Comparison of ENCODE assay signal across 10 cellular contexts in genomic region chr1:1894354-1895049, GRCh38. TPM values are rescaled to one million over a fixed set of nuclear protein-coding genes. Genes with fewer than 3 reads are reported as not detected.
DNase-seq lines count a peak whose midpoint lies in the region; ATAC-seq and TF ChIP-seq lines count a peak whose summit lies in the region.
"Had no signal": no experiment of that assay in that cellular context is flagged by ENCODE, and none has a peak within 500 bp of the region (broad histone marks: within the 10 kb centered on the region; RNA-seq: fewer than 3 reads in every experiment).

No MANE protein-coding gene starts in this region.

- POLR2A ChIA-PET in activated naive CD8-positive, alpha-beta T cell treated with anti-CD3 and anti-CD28 coated beads, Interleukin-2, amount 10 ng/mL, durations not matched to agents 7 days and 5 days (lab: Charles Lee) = interaction anchor here (1.1 kb wide), 1 partner anchor 14 kb away, joined by 6 read pairs; no protein-coding TSS in a partner anchor

- ATAC-seq in stimulated activated naive CD8-positive, alpha-beta T cell treated with anti-CD3 and anti-CD28 coated beads, Interleukin-15, Interleukin-2, amounts not matched to agents 100 U/mL and 50 U/mL, for 24 hours = no peak
- no peak for ATAC-seq in activated naive CD8-positive, alpha-beta T cell treated with anti-CD3 and anti-CD28 coated beads, Interleukin-2, amount 10 ng/mL, durations not matched to agents 7 days and 5 days (ENCODE audit: low read depth)
- ATAC-seq in mucosa of descending colon (peak; percentile 70), GM19324 (IDR thresholded peaks at IDR 0.05; ENCODE audit: low FRiP score, unreplicated experiment) (no peak)

- H3K27me3 Mint-ChIP-seq in stimulated activated naive CD8-positive, alpha-beta T cell treated with anti-CD3 and anti-CD28 coated beads, Interleukin-15, Interleukin-2, amounts not matched to agents 100 ng/mL and 50 ng/mL, for 24 hours = no peaks in the 10 kb centered on the region
- peaks cover 2% of the 10 kb centered on the region for H3K27me3 Mint-ChIP-seq in activated naive CD8-positive, alpha-beta T cell treated with anti-CD3 and anti-CD28 coated beads, Interleukin-2, amount 10 ng/mL, durations not matched to agents 7 days and 5 days

- intact Hi-C loops in mucosa of descending colon (cut with DNase I, micrococcal nuclease) = no loop called here

- no peaks in the 10 kb centered on the region for H3K36me3 Mint-ChIP-seq in stimulated activated naive CD8-positive, alpha-beta T cell treated with anti-CD3 and anti-CD28 coated beads, Interleukin-15, Interleukin-2, amounts not matched to agents 100 ng/mL and 50 ng/mL, for 24 hours (ENCODE audit: low read depth)
- peaks cover 3% of the 10 kb centered on the region for H3K36me3 Mint-ChIP-seq in activated naive CD8-positive, alpha-beta T cell treated with anti-CD3 and anti-CD28 coated beads, Interleukin-2, amount 10 ng/mL, durations not matched to agents 7 days and 5 days

- no peak overlapping the region for H3K4me3 Mint-ChIP-seq in stimulated activated naive CD8-positive, alpha-beta T cell treated with anti-CD3 and anti-CD28 coated beads, Interleukin-15, Interleukin-2, amounts not matched to agents 100 ng/mL and 50 ng/mL, for 24 hours
- peak overlapping the region; percentile 39 for H3K4me3 Mint-ChIP-seq in activated naive CD8-positive, alpha-beta T cell treated with anti-CD3 and anti-CD28 coated beads, Interleukin-2, amount 10 ng/mL, durations not matched to agents 7 days and 5 days

- H3K9me3 Mint-ChIP-seq in stimulated activated naive CD8-positive, alpha-beta T cell treated with anti-CD3 and anti-CD28 coated beads, Interleukin-15, Interleukin-2, amounts not matched to agents 100 ng/mL and 50 ng/mL, for 24 hours = no peaks in the 10 kb centered on the region
- no peaks in the 10 kb centered on the region for H3K9me3 Mint-ChIP-seq in activated naive CD8-positive, alpha-beta T cell treated with anti-CD3 and anti-CD28 coated beads, Interleukin-2, amount 10 ng/mL, durations not matched to agents 7 days and 5 days

- DNase-seq in stimulated activated naive CD8-positive, alpha-beta T cell treated with anti-CD3 and anti-CD28 coated beads, Interleukin-15, Interleukin-2, amounts not matched to agents 100 U/mL and 50 U/mL, for 24 hours = no peak
- no peak for DNase-seq in activated naive CD8-positive, alpha-beta T cell treated with anti-CD3 and anti-CD28 coated beads, Interleukin-2, amount 10 ng/mL, durations not matched to agents 7 days and 5 days
- DNase-seq in mucosa of descending colon (peak; percentile 86 to 87 (median 87)), DMS114 treated with DMSO at 0.1 percent for 48 hours (lab: John Stamatoyannopoulos, UW; ENCODE audit: unreplicated experiment) (no peak), NCI-H2107 (lab: John Stamatoyannopoulos, UW) (no peak), GM19238 (ENCODE audit: insufficient read length, low spot score) (no peak)
- DNase-seq: activated CD4-positive, alpha-beta T cell treated with anti-CD3 and anti-CD28 coated beads for 4 hours; KG1 had no signal

- no peaks in the 10 kb centered on the region for H3K9me3 ChIP-seq in mucosa of descending colon

- no peak for TF ChIP-seq CTCF in mucosa of descending colon (IDR thresholded peaks at IDR 0.05)

- no peak overlapping the region for H3K4me3 ChIP-seq in mucosa of descending colon

- H3K4me1 ChIP-seq in mucosa of descending colon (ENCODE audit: low read depth) = peaks cover 44% of the 10 kb centered on the region

- peaks cover 38% of the 10 kb centered on the region for H3K4me1 Mint-ChIP-seq in stimulated activated naive CD8-positive, alpha-beta T cell treated with anti-CD3 and anti-CD28 coated beads, Interleukin-15, Interleukin-2, amounts not matched to agents 100 ng/mL and 50 ng/mL, for 24 hours (ENCODE audit: low read depth)
- H3K4me1 Mint-ChIP-seq in activated naive CD8-positive, alpha-beta T cell treated with anti-CD3 and anti-CD28 coated beads, Interleukin-2, amount 10 ng/mL, durations not matched to agents 7 days and 5 days = peaks cover 24% of the 10 kb centered on the region

- peak overlapping the region; percentile 53 for H3K27ac Mint-ChIP-seq in stimulated activated naive CD8-positive, alpha-beta T cell treated with anti-CD3 and anti-CD28 coated beads, Interleukin-15, Interleukin-2, amounts not matched to agents 100 ng/mL and 50 ng/mL, for 24 hours
- peak overlapping the region; percentile 4 for H3K27ac Mint-ChIP-seq in activated naive CD8-positive, alpha-beta T cell treated with anti-CD3 and anti-CD28 coated beads, Interleukin-2, amount 10 ng/mL, durations not matched to agents 7 days and 5 days

- no peaks in the 10 kb centered on the region for H3K36me3 ChIP-seq in mucosa of descending colon (ENCODE audit: low read depth)

RNA-seq across cellular contexts. Expression of gene GNB1, which starts 3.6 kb away (rescaled TPM):
- total RNA-seq in activated naive CD8-positive, alpha-beta T cell treated with anti-CD3 and anti-CD28 coated beads, Interleukin-2, amount 10 ng/mL, durations not matched to agents 7 days and 5 days = 100 to 1,000 TPM; 353 to 372 TPM
- total RNA-seq in mucosa of descending colon = 100 to 1,000 TPM; 314 to 329 (median 318) TPM

RNA-seq across cellular contexts. Expression of gene CALML6, which starts 20.6 kb away (rescaled TPM):
- under 1 TPM in 1 of 2 experiments, not detected in 1; 0.82 TPM for total RNA-seq in activated naive CD8-positive, alpha-beta T cell treated with anti-CD3 and anti-CD28 coated beads, Interleukin-2, amount 10 ng/mL, durations not matched to agents 7 days and 5 days
- 1 to 10 TPM in 1 of 3 donors, under 1 TPM in 2; 0.32 to 1.2 (median 0.43) TPM for total RNA-seq in mucosa of descending colon

RNA-seq across cellular contexts. Expression of gene TMEM52, which starts 24.6 kb away (rescaled TPM):
- total RNA-seq in activated naive CD8-positive, alpha-beta T cell treated with anti-CD3 and anti-CD28 coated beads, Interleukin-2, amount 10 ng/mL, durations not matched to agents 7 days and 5 days = not detected
- 1 to 10 TPM; 1.8 to 4.0 (median 3.0) TPM for total RNA-seq in mucosa of descending colon

Comparison
In these comparisons a context has a peak if more than half of its experiments do, and no peak if none do; other contexts are left out.
1. DNase-seq: peak in mucosa of descending colon (3 of 3); none in stimulated activated naive CD8-positive, alpha-beta T cell treated with anti-CD3 and anti-CD28 coated beads, Interleukin-15, Interleukin-2, amounts not matched to agents 100 U/mL and 50 U/mL, for 24 hours (single experiment), activated naive CD8-positive, alpha-beta T cell treated with anti-CD3 and anti-CD28 coated beads, Interleukin-2, amount 10 ng/mL, durations not matched to agents 7 days and 5 days (single experiment), DMS114 treated with DMSO at 0.1 percent for 48 hours (single experiment), NCI-H2107 (single experiment) and GM19238 (single experiment).